Comparison of ENCODE assay signal across 1 cellular context in the genomic region with DNA sequence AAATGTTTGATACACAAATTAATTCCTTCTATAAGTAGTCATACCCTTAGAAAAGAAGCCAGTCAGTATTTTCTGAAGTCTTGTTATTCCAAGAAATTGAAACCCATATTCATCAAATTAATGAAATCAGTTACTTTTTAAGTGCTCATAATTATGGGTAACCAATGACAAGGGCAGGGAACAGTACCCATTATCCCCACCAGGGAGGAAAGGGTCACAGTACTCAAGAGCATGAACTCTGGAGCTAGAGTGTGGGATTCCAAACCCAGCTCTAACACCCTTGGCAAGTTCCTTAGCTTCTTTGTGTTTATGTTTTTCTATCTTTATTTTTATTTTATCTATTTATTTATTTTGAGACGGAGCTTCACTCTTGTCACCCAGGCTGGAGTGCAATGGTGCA.
TF ChIP-seq lines count a peak whose summit lies in the region.

No MANE protein-coding gene starts in this region.

TF ChIP-seq in HCT116, 20 proteins besides CTCF, POLR2A, EP300 and RAD21 (continued from another document):
- TF ChIP-seq, protein P1, sequence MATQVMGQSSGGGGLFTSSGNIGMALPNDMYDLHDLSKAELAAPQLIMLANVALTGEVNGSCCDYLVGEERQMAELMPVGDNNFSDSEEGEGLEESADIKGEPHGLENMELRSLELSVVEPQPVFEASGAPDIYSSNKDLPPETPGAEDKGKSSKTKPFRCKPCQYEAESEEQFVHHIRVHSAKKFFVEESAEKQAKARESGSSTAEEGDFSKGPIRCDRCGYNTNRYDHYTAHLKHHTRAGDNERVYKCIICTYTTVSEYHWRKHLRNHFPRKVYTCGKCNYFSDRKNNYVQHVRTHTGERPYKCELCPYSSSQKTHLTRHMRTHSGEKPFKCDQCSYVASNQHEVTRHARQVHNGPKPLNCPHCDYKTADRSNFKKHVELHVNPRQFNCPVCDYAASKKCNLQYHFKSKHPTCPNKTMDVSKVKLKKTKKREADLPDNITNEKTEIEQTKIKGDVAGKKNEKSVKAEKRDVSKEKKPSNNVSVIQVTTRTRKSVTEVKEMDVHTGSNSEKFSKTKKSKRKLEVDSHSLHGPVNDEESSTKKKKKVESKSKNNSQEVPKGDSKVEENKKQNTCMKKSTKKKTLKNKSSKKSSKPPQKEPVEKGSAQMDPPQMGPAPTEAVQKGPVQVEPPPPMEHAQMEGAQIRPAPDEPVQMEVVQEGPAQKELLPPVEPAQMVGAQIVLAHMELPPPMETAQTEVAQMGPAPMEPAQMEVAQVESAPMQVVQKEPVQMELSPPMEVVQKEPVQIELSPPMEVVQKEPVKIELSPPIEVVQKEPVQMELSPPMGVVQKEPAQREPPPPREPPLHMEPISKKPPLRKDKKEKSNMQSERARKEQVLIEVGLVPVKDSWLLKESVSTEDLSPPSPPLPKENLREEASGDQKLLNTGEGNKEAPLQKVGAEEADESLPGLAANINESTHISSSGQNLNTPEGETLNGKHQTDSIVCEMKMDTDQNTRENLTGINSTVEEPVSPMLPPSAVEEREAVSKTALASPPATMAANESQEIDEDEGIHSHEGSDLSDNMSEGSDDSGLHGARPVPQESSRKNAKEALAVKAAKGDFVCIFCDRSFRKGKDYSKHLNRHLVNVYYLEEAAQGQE (IDR thresholded peaks at IDR 0.05; ENCODE audit: low read depth): no peak
- TF ChIP-seq ELF1 (IDR thresholded peaks at IDR 0.05; ENCODE audit: borderline replicate concordance, low read depth) (no peak), EZH2 (IDR thresholded peaks at IDR 0.05) (no peak), SIN3A (IDR thresholded peaks at IDR 0.05; ENCODE audit: low read depth) (no peak), POLR2AphosphoS5 (IDR thresholded peaks at IDR 0.05; ENCODE audit: low read depth, low read length) (no peak), SP1 (IDR thresholded peaks at IDR 0.05; ENCODE audit: low read depth) (no peak), EGR1 (IDR thresholded peaks at IDR 0.05; ENCODE audit: low read depth) (no peak), JUND (IDR thresholded peaks at IDR 0.05) (no peak)
- TF ChIP-seq, protein P2, sequence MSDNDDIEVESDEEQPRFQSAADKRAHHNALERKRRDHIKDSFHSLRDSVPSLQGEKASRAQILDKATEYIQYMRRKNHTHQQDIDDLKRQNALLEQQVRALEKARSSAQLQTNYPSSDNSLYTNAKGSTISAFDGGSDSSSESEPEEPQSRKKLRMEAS (IDR thresholded peaks at IDR 0.05): no peak
TF ChIP-seq in HCT116: peak in this region for 0.
